27 cellular contexts compared by ENCODE assay signal in genomic region chr1:97805093-97805492, GRCh38.
"Had no signal": no experiment of that assay in that cellular context is flagged by ENCODE, and none has a peak within 500 bp of the region (broad histone marks: within the 10 kb centered on the region; RNA-seq: fewer than 3 reads in every experiment).

No MANE protein-coding gene starts in this region.

- H3K36me3 Mint-ChIP-seq: stimulated activated memory B cell treated with anti-CD40 and anti-IgM and Interleukin-4, amounts not matched to agents 10 μg/mL and 1 μg/mL and 100 μg/mL, for 72 hours; type B pancreatic cell had no signal

- H3K4me3 ChIP-seq: lower lobe of right lung, right atrium auricular region, right lobe of liver, smooth muscle cell, tibial nerve, uterus had no signal

- H3K9ac ChIP-seq: parathyroid adenoma had no signal

- DNase-seq: hypothalamus; immature natural killer cell; lower lobe of right lung; mammary epithelial cell; mesenchymal stem cell; naive thymus-derived CD8-positive, alpha-beta T cell; nucleus accumbens; right lobe of liver; stimulated activated CD4-positive, alpha-beta T cell treated with anti-CD3 and anti-CD28 coated beads, Interleukin-1b, Interleukin-23, amount 100 ng/mL, for 48 hours; stimulated activated CD4-positive, alpha-beta T cell treated with anti-CD3 and anti-CD28 coated beads, Interleukin-2, amount 100 ng/mL, for 48 hours; stimulated activated CD4-positive, alpha-beta T cell treated with anti-CD3 and anti-CD28 coated beads, Interleukin-4, amount 100 ng/mL, for 4 hours; stimulated activated CD8-positive, alpha-beta memory T cell treated with anti-CD3 and anti-CD28 coated beads, Interleukin-4, amount 100 ng/mL, for 48 hours; stimulated activated naive CD4-positive, alpha-beta T cell treated with Interleukin-2 at 50 U/mL for 16 hours; stimulated activated naive CD8-positive, alpha-beta T cell treated with anti-CD3 and anti-CD28 coated beads, Interleukin-15, amount 100 ng/mL, for 72 hours; substantia nigra; uterus had no signal

- H3K4me1 Mint-ChIP-seq: nephron; neural crest cell; stimulated activated memory B cell treated with anti-CD40 and anti-IgM and Interleukin-4, amounts not matched to agents 10 μg/mL and 1 μg/mL and 100 μg/mL, for 72 hours had no signal

- H3K9me3 ChIP-seq: lower lobe of right lung, right atrium auricular region, right lobe of liver, tibial nerve, uterus had no signal

- H2AFZ ChIP-seq: parathyroid adenoma had no signal

- H3K4me2 ChIP-seq: smooth muscle cell had no signal

- H3K27me3 ChIP-seq: right atrium auricular region, right lobe of liver, tibial nerve, uterus had no signal

- H3K36me3 ChIP-seq: lower lobe of right lung, right atrium auricular region, right lobe of liver, tibial nerve, uterus had no signal

- H3K4me1 ChIP-seq: lower lobe of right lung, parathyroid adenoma, tibial nerve, uterus had no signal

- ATAC-seq: left lobe of liver; lower lobe of right lung; naive thymus-derived CD8-positive, alpha-beta T cell; right lobe of liver; stimulated activated memory B cell treated with anti-CD40 and anti-IgM and Interleukin-4, amounts not matched to agents 10 μg/mL and 1 μg/mL and 100 μg/mL, for 72 hours; stimulated activated naive CD8-positive, alpha-beta T cell treated with anti-CD3 and anti-CD28 coated beads, Interleukin-15, amount 100 ng/mL, for 72 hours had no signal

- H3K27ac ChIP-seq: lower lobe of right lung, parathyroid adenoma, right atrium auricular region, right lobe of liver, tibial nerve, uterus had no signal

- H3K4me3 Mint-ChIP-seq: immature natural killer cell; nephron; neural crest cell; stimulated activated memory B cell treated with anti-CD40 and anti-IgM and Interleukin-4, amounts not matched to agents 10 μg/mL and 1 μg/mL and 100 μg/mL, for 72 hours; stimulated activated naive CD8-positive, alpha-beta T cell treated with anti-CD3 and anti-CD28 coated beads, Interleukin-15, amount 100 ng/mL, for 72 hours; type B pancreatic cell had no signal

- H3K27ac Mint-ChIP-seq: immature natural killer cell; naive thymus-derived CD8-positive, alpha-beta T cell; nephron; progenitor cell of endocrine pancreas; stimulated activated memory B cell treated with anti-CD40 and anti-IgM and Interleukin-4, amounts not matched to agents 10 μg/mL and 1 μg/mL and 100 μg/mL, for 72 hours; stimulated activated naive CD8-positive, alpha-beta T cell treated with anti-CD3 and anti-CD28 coated beads, Interleukin-15, amount 100 ng/mL, for 72 hours; type B pancreatic cell had no signal

- H3K27me3 Mint-ChIP-seq: naive thymus-derived CD8-positive, alpha-beta T cell; progenitor cell of endocrine pancreas; stimulated activated memory B cell treated with anti-CD40 and anti-IgM and Interleukin-4, amounts not matched to agents 10 μg/mL and 1 μg/mL and 100 μg/mL, for 72 hours; stimulated activated naive CD8-positive, alpha-beta T cell treated with anti-CD3 and anti-CD28 coated beads, Interleukin-15, amount 100 ng/mL, for 72 hours; type B pancreatic cell had no signal

- FAIRE-seq: islet of Langerhans had no signal

- H3K9me3 Mint-ChIP-seq: immature natural killer cell; nephron; stimulated activated memory B cell treated with anti-CD40 and anti-IgM and Interleukin-4, amounts not matched to agents 10 μg/mL and 1 μg/mL and 100 μg/mL, for 72 hours; type B pancreatic cell had no signal

- H3K79me2 ChIP-seq: parathyroid adenoma had no signal
